Comparison of ENCODE assay signal across 8 cellular contexts in genomic region chr15:34588046-34588674, GRCh38. TPM values are rescaled to one million over a fixed set of nuclear protein-coding genes. Genes with fewer than 3 reads are reported as not detected.
DNase-seq lines count a peak whose midpoint lies in the region; ATAC-seq and TF ChIP-seq lines count a peak whose summit lies in the region.

No MANE protein-coding gene starts in this region.

- peak overlapping the region; percentile 26 to 72 (median 57) for H3K4me3 Mint-ChIP-seq in CD8-positive, alpha-beta memory T cell
- H3K4me3 Mint-ChIP-seq in activated naive CD8-positive, alpha-beta T cell treated with anti-CD3 and anti-CD28 coated beads, Interleukin-2, amount 50 U/mL, for 24 hours: peak overlapping the region; percentile 78

- no peaks in the 10 kb centered on the region for H3K9me3 Mint-ChIP-seq in CD8-positive, alpha-beta memory T cell
- no peaks in the 10 kb centered on the region for H3K9me3 Mint-ChIP-seq in activated naive CD8-positive, alpha-beta T cell treated with anti-CD3 and anti-CD28 coated beads, Interleukin-2, amount 50 U/mL, for 24 hours

- POLR2A ChIA-PET in CD8-positive, alpha-beta memory T cell (lab: Charles Lee): no interaction called here

- DNase-seq in CD8-positive, alpha-beta memory T cell: peak; percentile 31 to 73 (median 57)
- DNase-seq in M059J (ENCODE audit: low read depth) (peak; percentile 88), SK-N-MC (ENCODE audit: low read depth, low spot score) (no peak), cardiac muscle cell (ENCODE audit: low read depth in 1 of 2, low spot score in 1 of 2) (peak; percentile 71 to 86), psoas muscle (peak; percentile 30 to 58)
- peak; percentile 46 for DNase-seq in activated naive CD8-positive, alpha-beta T cell treated with anti-CD3 and anti-CD28 coated beads, Interleukin-2, amount 50 U/mL, for 24 hours

- ATAC-seq in GM19463 (IDR thresholded peaks at IDR 0.05; ENCODE audit: unreplicated experiment) (peak; percentile 31), psoas muscle (peak; percentile 72 to 81 (median 76)), GM21528 (IDR thresholded peaks at IDR 0.05; ENCODE audit: low FRiP score, unreplicated experiment) (no peak)
- ATAC-seq in activated naive CD8-positive, alpha-beta T cell treated with anti-CD3 and anti-CD28 coated beads, Interleukin-2, amount 50 U/mL, for 24 hours: peak; percentile 56

- H3K27ac Mint-ChIP-seq in CD8-positive, alpha-beta memory T cell: peak overlapping the region in 4 of 8 donors; percentile 13 to 83 (median 47)
- peak overlapping the region; percentile 67 for H3K27ac Mint-ChIP-seq in activated naive CD8-positive, alpha-beta T cell treated with anti-CD3 and anti-CD28 coated beads, Interleukin-2, amount 50 U/mL, for 24 hours

- H3K4me1 ChIP-seq in CD8-positive, alpha-beta memory T cell (ENCODE audit: insufficient read depth, low read length): peaks cover 9% of the 10 kb centered on the region
- H3K4me1 ChIP-seq in cardiac muscle cell (ENCODE audit: low read depth) (no peaks in the 10 kb centered on the region), psoas muscle (no peaks in the 10 kb centered on the region)

- intact Hi-C loops in psoas muscle (cut with DNase I): loop anchor here (10.0 kb wide), 2 partner anchors 63 to 73 kb away; no protein-coding TSS in a partner anchor

- peak overlapping the region; percentile 63 for H3K9ac ChIP-seq in SK-N-MC (ENCODE audit: insufficient read length)

- WGBS in psoas muscle, 3 donors: 6 to 13% (median 11%) methylated on average over 10 of the region's 10 CpGs

- peaks cover 12 to 16% of the 10 kb centered on the region in 2 donors for H3K27me3 Mint-ChIP-seq in CD8-positive, alpha-beta memory T cell
- peaks cover 25% of the 10 kb centered on the region for H3K27me3 Mint-ChIP-seq in activated naive CD8-positive, alpha-beta T cell treated with anti-CD3 and anti-CD28 coated beads, Interleukin-2, amount 50 U/mL, for 24 hours

- H3K36me3 ChIP-seq in CD8-positive, alpha-beta memory T cell (ENCODE audit: insufficient read depth, low read length): no peaks in the 10 kb centered on the region
- H3K36me3 ChIP-seq in SK-N-MC (ENCODE audit: insufficient read depth, low read length): no peaks in the 10 kb centered on the region
- H3K36me3 ChIP-seq in cardiac muscle cell: no peaks in the 10 kb centered on the region
- no peaks in the 10 kb centered on the region for H3K36me3 ChIP-seq in psoas muscle (ENCODE audit: insufficient read depth in 1 of 2, low read depth in 1 of 2)

- H3K27me3 ChIP-seq in CD8-positive, alpha-beta memory T cell (ENCODE audit: insufficient read depth, low read length, poor library complexity, severe bottlenecking): no peaks in the 10 kb centered on the region
- no peaks in the 10 kb centered on the region for H3K27me3 ChIP-seq in cardiac muscle cell
- H3K27me3 ChIP-seq in psoas muscle (ENCODE audit: insufficient read depth in 3 of 3, low read length in 2 of 3): peaks cover 0 to 8% (median 0%) of the 10 kb centered on the region in 3 donors

- no peaks in the 10 kb centered on the region for H3K36me3 Mint-ChIP-seq in CD8-positive, alpha-beta memory T cell
- H3K36me3 Mint-ChIP-seq in activated naive CD8-positive, alpha-beta T cell treated with anti-CD3 and anti-CD28 coated beads, Interleukin-2, amount 50 U/mL, for 24 hours (ENCODE audit: low read depth): no peaks in the 10 kb centered on the region

- H3K9me3 ChIP-seq in CD8-positive, alpha-beta memory T cell (ENCODE audit: low read length): no peaks in the 10 kb centered on the region
- H3K9me3 ChIP-seq in SK-N-MC (ENCODE audit: low read depth, low read length) (no peaks in the 10 kb centered on the region), cardiac muscle cell (ENCODE audit: low read depth) (no peaks in the 10 kb centered on the region), psoas muscle (no peaks in the 10 kb centered on the region)

- H3K4me3 ChIP-seq in CD8-positive, alpha-beta memory T cell (ENCODE audit: low read length): peak overlapping the region; percentile 16
- H3K4me3 ChIP-seq in SK-N-MC: peak overlapping the region; percentile 71
- no peak overlapping the region for H3K4me3 ChIP-seq in cardiac muscle cell
- peak overlapping the region; percentile 52 for H3K4me3 ChIP-seq in psoas muscle

- no peak overlapping the region for H3K27ac ChIP-seq in CD8-positive, alpha-beta memory T cell (ENCODE audit: low read depth, low read length)
- H3K27ac ChIP-seq in SK-N-MC: peak overlapping the region; percentile 54; the same call in 1 of the 2 replicates
- no peak overlapping the region for H3K27ac ChIP-seq in cardiac muscle cell
- H3K27ac ChIP-seq in psoas muscle: no peak overlapping the region

- peaks cover 5 to 11% (median 6%) of the 10 kb centered on the region in 3 donors for H3K4me1 Mint-ChIP-seq in CD8-positive, alpha-beta memory T cell
- peaks cover 30% of the 10 kb centered on the region for H3K4me1 Mint-ChIP-seq in activated naive CD8-positive, alpha-beta T cell treated with anti-CD3 and anti-CD28 coated beads, Interleukin-2, amount 50 U/mL, for 24 hours

- CTCF ChIA-PET in CD8-positive, alpha-beta memory T cell (lab: Charles Lee): interaction anchor here (0.8 to 1.7 kb wide), 11 partner anchors 67 to 526 kb away, joined by 3 to 11 read pairs (median 4); partner anchors contain the start of genes KATNBL1 and LPCAT4

- TF ChIP-seq CTCF in cardiac muscle cell (IDR thresholded peaks at IDR 0.05; ENCODE audit: low read depth, low read length): peak; percentile 79
- peak; percentile 78 for TF ChIP-seq CTCF in psoas muscle (IDR thresholded peaks at IDR 0.05)

RNA-seq across cellular contexts. Expression of gene GOLGA8B, which starts 4.7 kb away (rescaled TPM):
- 100 to 1,000 TPM; 132 to 136 TPM for total RNA-seq in CD8-positive, alpha-beta memory T cell
- 4.7 TPM for polyA plus RNA-seq in CD8-positive, alpha-beta memory T cell
- 3.3 and 9.0 TPM in 2 replicates for total RNA-seq in M059J (2014; rRNA removed; shearing (Covaris generic))
- total RNA-seq in cardiac muscle cell: 82.3 and 139 TPM in 2 replicates
- polyA plus RNA-seq in cardiac muscle cell: 84.1 and 86.8 TPM in 2 replicates
- total RNA-seq in psoas muscle: 1 to 10 TPM; 5.3 to 9.3 (median 6.0) TPM
- 1 to 10 TPM; 2.3 to 4.4 (median 3.9) TPM for polyA plus RNA-seq in psoas muscle
